ENCODE assay signal across 25 cellular contexts in genomic region chr12:58781609-58782008, GRCh38.
"Had no signal": no experiment of that assay in that cellular context is flagged by ENCODE, and none has a peak within 500 bp of the region (broad histone marks: within the 10 kb centered on the region; RNA-seq: fewer than 3 reads in every experiment).

No MANE protein-coding gene starts in this region.

- H3K27me3 ChIP-seq: ascending aorta, breast epithelium, cardiac muscle cell, esophagus squamous epithelium, gastroesophageal sphincter had no signal

- H3K27ac ChIP-seq: ascending aorta, breast epithelium, cardiac muscle cell, epithelial cell of prostate, esophagus squamous epithelium, gastroesophageal sphincter had no signal

- H3K36me3 ChIP-seq: ascending aorta, breast epithelium, cardiac muscle cell, esophagus squamous epithelium, gastroesophageal sphincter had no signal

- H3K4me3 ChIP-seq: ascending aorta, breast epithelium, cardiac muscle cell, esophagus squamous epithelium, gastroesophageal sphincter had no signal

- DNase-seq: activated CD4-positive, alpha-beta memory T cell treated with anti-CD3 and anti-CD28 coated beads for 36 hours; activated CD4-positive, alpha-beta T cell treated with anti-CD3 and anti-CD28 coated beads for 36 hours; activated CD4-positive, alpha-beta T cell treated with anti-CD3 and anti-CD28 coated beads, Interleukin-2, amount 10 ng/mL, durations not matched to agents 24 days and 14 days; activated CD4-positive, CD25-positive, alpha-beta regulatory T cell; activated CD4-positive, CD25-positive, alpha-beta regulatory T cell treated with anti-CD3 and anti-CD28 coated beads, Interleukin-2, amount 50 U/mL, for 72 hours; activated CD8-positive, alpha-beta memory T cell treated with anti-CD3 and anti-CD28 coated beads, Interleukin-2, amount 10 ng/mL, durations not matched to agents 7 days and 5 days; activated CD8-positive, alpha-beta memory T cell treated with anti-CD3 and anti-CD28 coated beads, Interleukin-2, amount 50 U/mL, for 4 hours; activated CD8-positive, alpha-beta T cell treated with anti-CD3 and anti-CD28 coated beads, Interleukin-2, amount 10 ng/mL, durations not matched to agents 7 days and 5 days; activated effector memory CD4-positive, alpha-beta T cell treated with anti-CD3 and anti-CD28 coated beads, Interleukin-2, amount 50 U/mL, for 16 hours; activated naive CD4-positive, alpha-beta T cell treated with anti-CD3 and anti-CD28 coated beads, Interleukin-2, amount 10 ng/mL, durations not matched to agents 7 days and 5 days; activated naive CD8-positive, alpha-beta T cell treated with anti-CD3 and anti-CD28 coated beads, Interleukin-2, amount 10 ng/mL, durations not matched to agents 7 days and 5 days; activated T-cell treated with anti-CD3 and anti-CD28 coated beads, Interleukin-2, amount 50 U/mL, for 1 hour; activated T-cell treated with anti-CD3 and anti-CD28 coated beads, Interleukin-2, amount 50 U/mL, for 48 hours; cortex of kidney; dermis blood vessel endothelial cell; effector CD8-positive, alpha-beta T cell; esophagus squamous epithelium; foreskin melanocyte; T-helper 2 cell had no signal

- ATAC-seq: activated CD4-positive, alpha-beta T cell treated with anti-CD3 and anti-CD28 coated beads for 36 hours; activated CD8-positive, alpha-beta memory T cell treated with anti-CD3 and anti-CD28 coated beads, Interleukin-2, amount 10 ng/mL, durations not matched to agents 7 days and 5 days; activated CD8-positive, alpha-beta T cell treated with anti-CD3 and anti-CD28 coated beads, Interleukin-2, amount 10 ng/mL, durations not matched to agents 7 days and 5 days; activated naive CD4-positive, alpha-beta T cell treated with anti-CD3 and anti-CD28 coated beads, Interleukin-2, amount 50 U/mL, for 72 hours; gastroesophageal sphincter had no signal

- H3K9me3 ChIP-seq: ascending aorta, breast epithelium, esophagus squamous epithelium, gastroesophageal sphincter had no signal

- H3K4me1 ChIP-seq: ascending aorta, breast epithelium, esophagus squamous epithelium, gastroesophageal sphincter had no signal
